3 cellular contexts compared by ENCODE assay signal in genomic region chr1:36847761-36848160, GRCh38.
TF ChIP-seq lines count a peak whose summit lies in the region.

No MANE protein-coding gene starts in this region.

TF ChIP-seq in SK-N-SH, 30 proteins besides CTCF, POLR2A, EP300 and RAD21 (continued from another document):
- TF ChIP-seq ZBTB33 (IDR thresholded peaks at IDR 0.05; ENCODE audit: borderline replicate concordance, low read depth): no peak
- no peak for TF ChIP-seq JUND (IDR thresholded peaks at IDR 0.05)
- TF ChIP-seq TCF12 (IDR thresholded peaks at IDR 0.05): no peak
- TF ChIP-seq CHD2 (IDR thresholded peaks at IDR 0.05; ENCODE audit: low read length, partially characterized antibody): no peak
TF ChIP-seq in SK-N-SH: peak in this region for 0.

TF ChIP-seq in SK-N-SH treated with all-trans-retinoic acid at 6 μM for 48 hours, 23 proteins besides CTCF, POLR2A, EP300 and RAD21:
- no peak for TF ChIP-seq CSRNP3 (CRISPR knock-in tag; IDR thresholded peaks at IDR 0.05)

TF ChIP-seq in H1, 55 proteins besides CTCF, POLR2A, EP300 and RAD21 (continued from another document):
- TF ChIP-seq ATF2 (IDR thresholded peaks at IDR 0.05; ENCODE audit: low read length) (no peak), BACH1 (IDR thresholded peaks at IDR 0.05; ENCODE audit: low read length) (no peak), YY1 (IDR thresholded peaks at IDR 0.05; ENCODE audit: low read depth, low read length) (no peak), TEAD4 (IDR thresholded peaks at IDR 0.05; ENCODE audit: low read depth, low read length) (peak; percentile 72)
TF ChIP-seq in H1: peak in this region for 2.
